ENCODE assay signal across 17 cellular contexts in genomic region chr15:46232471-46232870, GRCh38.
DNase-seq lines count a peak whose midpoint lies in the region; ATAC-seq and TF ChIP-seq lines count a peak whose summit lies in the region.
"Had no signal": no experiment of that assay in that cellular context is flagged by ENCODE, and none has a peak within 500 bp of the region (broad histone marks: within the 10 kb centered on the region; RNA-seq: fewer than 3 reads in every experiment).

No MANE protein-coding gene starts in this region.

- ATAC-seq in SK-N-SH treated with all-trans-retinoic acid at 6 μM for 48 hours, result no peak
- no peak for ATAC-seq in HG03045 (IDR thresholded peaks at IDR 0.05; ENCODE audit: unreplicated experiment)
- ATAC-seq: A549; CD8-positive, alpha-beta T cell had no signal

- no peaks in the 10 kb centered on the region for H3K9me3 Mint-ChIP-seq in endodermal cell
- H3K9me3 Mint-ChIP-seq: CD8-positive, alpha-beta T cell had no signal

- H3K36me3 ChIP-seq in endodermal cell (ENCODE audit: control insufficient read depth, insufficient read depth, low read length), result no peaks in the 10 kb centered on the region
- H3K36me3 ChIP-seq: BLaER1 treated with 17β-estradiol and CSF1 and Interleukin-3, amounts not matched to agents 10 nM and 100 nM had no signal

- H3K4me3 Mint-ChIP-seq in endodermal cell, result no peak overlapping the region
- H3K4me3 Mint-ChIP-seq: B cell; CD4-positive, alpha-beta T cell; CD8-positive, alpha-beta T cell had no signal

- peaks cover 9% of the 10 kb centered on the region for H3K4me1 Mint-ChIP-seq in endodermal cell
- H3K4me1 Mint-ChIP-seq: B cell had no signal

- no peak overlapping the region for H3K27ac Mint-ChIP-seq in endodermal cell
- H3K27ac Mint-ChIP-seq: B cell; CD4-positive, alpha-beta T cell; CD8-positive, alpha-beta T cell had no signal

- DNase-seq in DMS 273 (lab: John Stamatoyannopoulos, UW; ENCODE audit: unreplicated experiment), result peak; percentile 34
- peak; percentile 84 for DNase-seq in SK-N-DZ (ENCODE audit: low spot score)
- no peak for DNase-seq in endodermal cell
- DNase-seq: AML-193; Caco-2; Calu3; CD4-positive, alpha-beta T cell; CD8-positive, alpha-beta T cell; DMS79 treated with DMSO at 0.1 percent for 48 hours; GF-D8 had no signal

- H3K4me3 ChIP-seq in endodermal cell (ENCODE audit: low read length), result no peak overlapping the region
- H3K4me3 ChIP-seq: A549; BLaER1 treated with 17β-estradiol and CSF1 and Interleukin-3, amounts not matched to agents 10 nM and 100 nM had no signal

- H3K36me3 Mint-ChIP-seq in endodermal cell (ENCODE audit: low read depth), result no peaks in the 10 kb centered on the region
- H3K36me3 Mint-ChIP-seq: CD8-positive, alpha-beta T cell had no signal

- no peak overlapping the region for H3K9ac ChIP-seq in endodermal cell (ENCODE audit: extremely low read depth, low read length, poor library complexity, severe bottlenecking)
- H3K9ac ChIP-seq: BLaER1 treated with 17β-estradiol and CSF1 and Interleukin-3, amounts not matched to agents 10 nM and 100 nM had no signal

- WGBS in endodermal cell (ENCODE audit: insufficient coverage in 1 of 2, insufficient read length in 1 of 2), 2 experiments, result 60 to 66% methylated on average over 2 of the region's 2 CpGs

- peaks cover 4% of the 10 kb centered on the region for H3K27me3 Mint-ChIP-seq in endodermal cell (ENCODE audit: insufficient read depth)
- H3K27me3 Mint-ChIP-seq: B cell; CD4-positive, alpha-beta T cell had no signal

- TF ChIP-seq CTCF in endodermal cell (conservative IDR thresholded peaks at IDR 0.05), result no peak

- no peak overlapping the region for H3K27ac ChIP-seq in endodermal cell (ENCODE audit: low read depth, low read length)
- H3K27ac ChIP-seq: 22Rv1; A549; BLaER1 treated with 17β-estradiol and CSF1 and Interleukin-3, amounts not matched to agents 10 nM and 100 nM; C4-2B had no signal

- no peaks in the 10 kb centered on the region for H3K4me1 ChIP-seq in endodermal cell (ENCODE audit: control insufficient read depth, insufficient read depth, low read length)
- H3K4me1 ChIP-seq: A549; BLaER1 treated with 17β-estradiol and CSF1 and Interleukin-3, amounts not matched to agents 10 nM and 100 nM; Caco-2 had no signal

- H3K9me3 ChIP-seq in endodermal cell (ENCODE audit: control insufficient read depth, low read length), result no peaks in the 10 kb centered on the region
- H3K9me3 ChIP-seq: A549; BLaER1 treated with 17β-estradiol and CSF1 and Interleukin-3, amounts not matched to agents 10 nM and 100 nM; Caco-2 had no signal

- no peaks in the 10 kb centered on the region for H3K27me3 ChIP-seq in endodermal cell (ENCODE audit: control insufficient read depth, insufficient read depth, low read length, poor library complexity, severe bottlenecking)
- H3K27me3 ChIP-seq: BLaER1 treated with 17β-estradiol and CSF1 and Interleukin-3, amounts not matched to agents 10 nM and 100 nM had no signal

TF ChIP-seq in SK-N-SH treated with all-trans-retinoic acid at 6 μM for 48 hours, 23 proteins besides CTCF, POLR2A, EP300 and RAD21:
- TF ChIP-seq ZNF8 (CRISPR knock-in tag; IDR thresholded peaks at IDR 0.05) (peak; percentile 35; the same call in 1 of the 2 replicates), ESRRG (CRISPR knock-in tag; IDR thresholded peaks at IDR 0.05) (no peak), TCF4 (CRISPR knock-in tag; IDR thresholded peaks at IDR 0.05; ENCODE audit: borderline replicate concordance) (peak; percentile 81; the same call in 1 of the 2 replicates), CREB5 (CRISPR knock-in tag; IDR thresholded peaks at IDR 0.05; ENCODE audit: low read depth) (no peak), TSHZ2 (CRISPR knock-in tag; IDR thresholded peaks at IDR 0.05) (0 out of 2 replicates have a peak, but pooled peaks have one; percentile 53), POU6F1 (CRISPR knock-in tag; IDR thresholded peaks at IDR 0.05; ENCODE audit: borderline replicate concordance, low read depth) (no peak), GLIS3 (CRISPR knock-in tag; IDR thresholded peaks at IDR 0.05) (no peak)
